In genomic region chr9:70425192-70425591, GRCh38 we compare ENCODE assay signal across 17 cellular contexts. TPM values are rescaled to one million over a fixed set of nuclear protein-coding genes. Genes with fewer than 3 reads are reported as not detected.
A peak's percentile ranks its signal among the peaks of the same experiment; 100 is the strongest.
DNase-seq lines count a peak whose midpoint lies in the region; ATAC-seq and TF ChIP-seq lines count a peak whose summit lies in the region.
"Had no signal": no experiment of that assay in that cellular context is flagged by ENCODE, and none has a peak within 500 bp of the region (broad histone marks: within the 10 kb centered on the region; RNA-seq: fewer than 3 reads in every experiment).

No MANE protein-coding gene starts in this region.

- no peak for TF ChIP-seq RAD21 in IMR-90 (IDR thresholded peaks at IDR 0.05; ENCODE audit: low read length)

- H3K27me3 Mint-ChIP-seq in activated naive CD4-positive, alpha-beta T cell treated with anti-CD3 and anti-CD28 coated beads, Interleukin-2, amount 50 U/mL, for 24 hours = no peaks in the 10 kb centered on the region
- no peaks in the 10 kb centered on the region for H3K27me3 Mint-ChIP-seq in activated naive CD4-positive, alpha-beta T cell treated with anti-CD3 and anti-CD28 coated beads for 36 hours (ENCODE audit: low read depth)
- H3K27me3 Mint-ChIP-seq in naive thymus-derived CD4-positive, alpha-beta T cell = peaks cover 0 to 5% (median 0%) of the 10 kb centered on the region in 5 donors
- H3K27me3 Mint-ChIP-seq in type B pancreatic cell = no peaks in the 10 kb centered on the region

- H4K91ac ChIP-seq in IMR-90 (ENCODE audit: insufficient read depth, low read depth, low read length) = peak overlapping the region; percentile 12; the same call in 1 of the 2 replicates

- H3K27me3 ChIP-seq in IMR-90 (ENCODE audit: control insufficient read depth, insufficient read depth, low read length) (no peaks in the 10 kb centered on the region), gastroesophageal sphincter (no peaks in the 10 kb centered on the region)
- no peaks in the 10 kb centered on the region for H3K27me3 ChIP-seq in naive thymus-derived CD4-positive, alpha-beta T cell (ENCODE audit: control insufficient read depth in 2 of 2, insufficient read depth in 2 of 2, low read length in 2 of 2)
- H3K27me3 ChIP-seq: BLaER1 treated with 17β-estradiol and CSF1 and Interleukin-3, amounts not matched to agents 10 nM and 100 nM had no signal

- no peak overlapping the region for H3K4me2 ChIP-seq in IMR-90 (ENCODE audit: low read depth, low read length)
- H3K4me2 ChIP-seq: BLaER1 treated with 17β-estradiol and CSF1 and Interleukin-3, amounts not matched to agents 10 nM and 100 nM had no signal

- peak overlapping the region; percentile 64 for H3K27ac Mint-ChIP-seq in activated naive CD4-positive, alpha-beta T cell treated with anti-CD3 and anti-CD28 coated beads, Interleukin-2, amount 50 U/mL, for 24 hours
- no peak overlapping the region for H3K27ac Mint-ChIP-seq in activated naive CD4-positive, alpha-beta T cell treated with anti-CD3 and anti-CD28 coated beads for 36 hours
- H3K27ac Mint-ChIP-seq in naive thymus-derived CD4-positive, alpha-beta T cell = peak overlapping the region in 7 of 9 donors; percentile 0 to 72 (median 11)
- H3K27ac Mint-ChIP-seq in type B pancreatic cell = peak overlapping the region; percentile 64
- H3K27ac Mint-ChIP-seq: H9 had no signal

- H3K4ac ChIP-seq in IMR-90 (ENCODE audit: low read depth, low read length) = no peak overlapping the region

- ATAC-seq in IMR-90 (ENCODE audit: low read depth) (no peak), gastroesophageal sphincter (no peak)
- no peak for ATAC-seq in naive thymus-derived CD4-positive, alpha-beta T cell

- no peak overlapping the region for H2BK120ac ChIP-seq in IMR-90 (ENCODE audit: low read depth, low read length)

- no peak for DNase-seq in activated naive CD4-positive, alpha-beta T cell treated with anti-CD3 and anti-CD28 coated beads for 36 hours
- no peak for DNase-seq in IMR-90
- no peak for DNase-seq in naive thymus-derived CD4-positive, alpha-beta T cell
- DNase-seq in type B pancreatic cell (ENCODE audit: extremely low spot score, unreplicated experiment) = no peak
- no peak for DNase-seq in NCI-H526 (lab: John Stamatoyannopoulos, UW)
- DNase-seq in stimulated activated naive CD4-positive, alpha-beta T cell treated with Interleukin-2 at 50 U/mL for 16 hours (lab: John Stamatoyannopoulos, UW) = no peak
- DNase-seq: 8988T, Caco-2, DMS153, DMS79, GDM1, GOT3, H9 had no signal

- H3K4me1 Mint-ChIP-seq in activated naive CD4-positive, alpha-beta T cell treated with anti-CD3 and anti-CD28 coated beads, Interleukin-2, amount 50 U/mL, for 24 hours = peaks cover 38% of the 10 kb centered on the region
- peaks cover 27% of the 10 kb centered on the region for H3K4me1 Mint-ChIP-seq in activated naive CD4-positive, alpha-beta T cell treated with anti-CD3 and anti-CD28 coated beads for 36 hours (ENCODE audit: low read depth)
- peaks cover 24 to 39% (median 32%) of the 10 kb centered on the region in 7 donors for H3K4me1 Mint-ChIP-seq in naive thymus-derived CD4-positive, alpha-beta T cell
- H3K4me1 Mint-ChIP-seq in type B pancreatic cell (ENCODE audit: unreplicated experiment) = peaks cover 21% of the 10 kb centered on the region

- no peaks in the 10 kb centered on the region for H3K36me3 Mint-ChIP-seq in activated naive CD4-positive, alpha-beta T cell treated with anti-CD3 and anti-CD28 coated beads, Interleukin-2, amount 50 U/mL, for 24 hours
- no peaks in the 10 kb centered on the region for H3K36me3 Mint-ChIP-seq in activated naive CD4-positive, alpha-beta T cell treated with anti-CD3 and anti-CD28 coated beads for 36 hours (ENCODE audit: low read depth)
- H3K36me3 Mint-ChIP-seq in naive thymus-derived CD4-positive, alpha-beta T cell = peaks cover 0 to 5% (median 0%) of the 10 kb centered on the region in 5 donors
- peaks cover 4% of the 10 kb centered on the region for H3K36me3 Mint-ChIP-seq in type B pancreatic cell
- H3K36me3 Mint-ChIP-seq: IgD-negative memory B cell had no signal

- no peaks in the 10 kb centered on the region for H3K36me3 ChIP-seq in IMR-90 (ENCODE audit: control insufficient read depth, insufficient read depth, low read length)
- H3K36me3 ChIP-seq in naive thymus-derived CD4-positive, alpha-beta T cell (ENCODE audit: control insufficient read depth in 2 of 3, insufficient read depth in 3 of 3, low read length in 3 of 3) = no peaks in the 10 kb centered on the region
- no peaks in the 10 kb centered on the region for H3K36me3 ChIP-seq in gastroesophageal sphincter
- H3K36me3 ChIP-seq: BLaER1 treated with 17β-estradiol and CSF1 and Interleukin-3, amounts not matched to agents 10 nM and 100 nM had no signal

- no peak overlapping the region for H3K4me3 Mint-ChIP-seq in activated naive CD4-positive, alpha-beta T cell treated with anti-CD3 and anti-CD28 coated beads, Interleukin-2, amount 50 U/mL, for 24 hours
- no peak overlapping the region for H3K4me3 Mint-ChIP-seq in activated naive CD4-positive, alpha-beta T cell treated with anti-CD3 and anti-CD28 coated beads for 36 hours
- no peak overlapping the region for H3K4me3 Mint-ChIP-seq in naive thymus-derived CD4-positive, alpha-beta T cell
- no peak overlapping the region for H3K4me3 Mint-ChIP-seq in type B pancreatic cell
- H3K4me3 Mint-ChIP-seq: H9, IgD-negative memory B cell had no signal

- H2BK20ac ChIP-seq in IMR-90 (ENCODE audit: low read depth, low read length) = no peak overlapping the region; the same call in 1 of the 2 replicates

- no peaks in the 10 kb centered on the region for H3K9me3 Mint-ChIP-seq in activated naive CD4-positive, alpha-beta T cell treated with anti-CD3 and anti-CD28 coated beads, Interleukin-2, amount 50 U/mL, for 24 hours
- no peaks in the 10 kb centered on the region for H3K9me3 Mint-ChIP-seq in activated naive CD4-positive, alpha-beta T cell treated with anti-CD3 and anti-CD28 coated beads for 36 hours
- peaks cover 0 to 3% (median 0%) of the 10 kb centered on the region in 11 donors for H3K9me3 Mint-ChIP-seq in naive thymus-derived CD4-positive, alpha-beta T cell
- H3K9me3 Mint-ChIP-seq in type B pancreatic cell = peaks cover 7% of the 10 kb centered on the region
- H3K9me3 Mint-ChIP-seq: H9, IgD-negative memory B cell had no signal

- CTCF ChIA-PET in activated naive CD4-positive, alpha-beta T cell treated with anti-CD3 and anti-CD28 coated beads for 36 hours (lab: Charles Lee) = interaction anchor here (1.1 kb wide), 1 partner anchor 177 kb away, joined by 3 read pairs; no protein-coding TSS in a partner anchor
- CTCF ChIA-PET in IMR-90 (lab: Yijun Ruan, JAX) = no interaction called here
- CTCF ChIA-PET in naive thymus-derived CD4-positive, alpha-beta T cell (lab: Charles Lee) = interaction anchor here (0.9 to 1.1 kb wide), 2 partner anchors 59 to 177 kb away, joined by 3 to 4 read pairs; no protein-coding TSS in a partner anchor

- no peak for TF ChIP-seq CTCF in IMR-90 (conservative IDR thresholded peaks at IDR 0.05; ENCODE audit: low read depth, low read length)
- no peak for TF ChIP-seq CTCF in type B pancreatic cell (conservative IDR thresholded peaks at IDR 0.05)
- no peak for TF ChIP-seq CTCF in gastroesophageal sphincter (IDR thresholded peaks at IDR 0.05)

- in situ Hi-C loops in IMR-90 (cut with MboI; ENCODE audit: low sequenced_read_pairs) = loop anchor here (25.0 kb wide), 1 partner anchor 1312 kb away; no protein-coding TSS in a partner anchor

- no peak for TF ChIP-seq POLR2A in IMR-90 (IDR thresholded peaks at IDR 0.05; ENCODE audit: low read depth, low read length)
- TF ChIP-seq POLR2A in gastroesophageal sphincter (IDR thresholded peaks at IDR 0.05) = no peak

- no peak overlapping the region for H2AFZ ChIP-seq in IMR-90 (replicated peaks; ENCODE audit: low read length, poor library complexity)

- H3K27ac ChIP-seq in IMR-90 (ENCODE audit: insufficient read depth, low read length) = no peak overlapping the region
- no peak overlapping the region for H3K27ac ChIP-seq in naive thymus-derived CD4-positive, alpha-beta T cell (ENCODE audit: low read depth, low read length)
- H3K27ac ChIP-seq in gastroesophageal sphincter = no peak overlapping the region
- H3K27ac ChIP-seq: BLaER1 treated with 17β-estradiol and CSF1 and Interleukin-3, amounts not matched to agents 10 nM and 100 nM had no signal

- H3K79me1 ChIP-seq in IMR-90 (ENCODE audit: low read depth in 1 of 2, low read length in 2 of 2) = 0 out of 4 replicates have a peak, but pooled peaks cover 0 to 5% of the 10 kb centered on the region in 2 experiments

- peaks cover 10% of the 10 kb centered on the region for H3K4me1 ChIP-seq in IMR-90 (ENCODE audit: control insufficient read depth, insufficient read depth, low read length)
- peaks cover 21% of the 10 kb centered on the region in 2 donors for H3K4me1 ChIP-seq in naive thymus-derived CD4-positive, alpha-beta T cell (ENCODE audit: control insufficient read depth in 2 of 2, insufficient read depth in 2 of 2, low read length in 2 of 2)
- H3K4me1 ChIP-seq in gastroesophageal sphincter = peaks cover 9 to 51% (median 14%) of the 10 kb centered on the region in 3 donors
- H3K4me1 ChIP-seq: Caco-2 had no signal

- H2AK9ac ChIP-seq in IMR-90 (replicated peaks; ENCODE audit: low read depth, low read length, poor library complexity) = no peak overlapping the region

- 0 out of 2 replicates have a peak, but pooled peaks cover 3% of the 10 kb centered on the region for H3K9me1 ChIP-seq in IMR-90 (ENCODE audit: insufficient read depth, low read length)

- H3K9me3 ChIP-seq in IMR-90 (ENCODE audit: control insufficient read depth, insufficient read depth, low read length) = no peaks in the 10 kb centered on the region
- H3K9me3 ChIP-seq in naive thymus-derived CD4-positive, alpha-beta T cell (ENCODE audit: control insufficient read depth in 2 of 3, low read length in 3 of 3) = no peaks in the 10 kb centered on the region
- H3K9me3 ChIP-seq in gastroesophageal sphincter = no peaks in the 10 kb centered on the region
- H3K9me3 ChIP-seq: BLaER1 treated with 17β-estradiol and CSF1 and Interleukin-3, amounts not matched to agents 10 nM and 100 nM; Caco-2 had no signal

- TF ChIP-seq EP300 in gastroesophageal sphincter (IDR thresholded peaks at IDR 0.05) = no peak

- H3K4me3 ChIP-seq in IMR-90 (ENCODE audit: insufficient read depth, low read depth, low read length) (no peak overlapping the region), gastroesophageal sphincter (no peak overlapping the region)
- H3K4me3 ChIP-seq in naive thymus-derived CD4-positive, alpha-beta T cell (ENCODE audit: low read length) = no peak overlapping the region
- H3K4me3 ChIP-seq: BLaER1 treated with 17β-estradiol and CSF1 and Interleukin-3, amounts not matched to agents 10 nM and 100 nM had no signal

- H3K23ac ChIP-seq in IMR-90 (ENCODE audit: low read depth, low read length) = no peak overlapping the region

- POLR2A ChIA-PET in IMR-90 (lab: Charles Lee; ENCODE audit: unreplicated experiment) = no interaction called here
- POLR2A ChIA-PET in naive thymus-derived CD4-positive, alpha-beta T cell (lab: Charles Lee) = interaction anchor here (0.9 to 2.4 kb wide), 2 partner anchors 9 to 10 kb away, joined by 3 to 10 read pairs; partner anchors contain the start of gene KLF9

- H2BK15ac ChIP-seq in IMR-90 (ENCODE audit: low read depth, low read length) = 0 out of 3 replicates have a peak overlapping the region, but pooled peaks have one; percentile 3

- no peak overlapping the region for H2BK5ac ChIP-seq in IMR-90 (ENCODE audit: low read depth, low read length, poor library complexity, severe bottlenecking)

- H3K9ac ChIP-seq in IMR-90 (ENCODE audit: low read depth, low read length) = no peak overlapping the region
- H3K9ac ChIP-seq: BLaER1 treated with 17β-estradiol and CSF1 and Interleukin-3, amounts not matched to agents 10 nM and 100 nM had no signal

- intact Hi-C loops in activated naive CD4-positive, alpha-beta T cell treated with anti-CD3 and anti-CD28 coated beads for 36 hours (cut with micrococcal nuclease) = no loop called here
- intact Hi-C loops in IMR-90 (cut with micrococcal nuclease) = no loop called here
- intact Hi-C loops in naive thymus-derived CD4-positive, alpha-beta T cell (cut with micrococcal nuclease) = no loop called here

- whole genome bisulfite sequencing in IMR-90 (ENCODE audit: extremely low coverage in 2 of 2, insufficient read length in 1 of 2), 2 experiments = 73% methylated on average over 5 of the region's 8 CpGs; no CpG with 5 or more reads in 1 of the 2 experiments
- WGBS in gastroesophageal sphincter (ENCODE audit: low coverage in 1 of 2), 2 donors = 72 to 88% methylated on average over 5 to 8 of the region's 8 CpGs

- BruUV-seq in IMR-90 (replicated peaks; lab: Mats Ljungman, UMichigan) = no TSS peak

- no peak overlapping the region for H4K8ac ChIP-seq in IMR-90 (ENCODE audit: low read depth in 2 of 2, low read length in 2 of 2)

- no peaks in the 10 kb centered on the region for H4K20me1 ChIP-seq in IMR-90 (ENCODE audit: insufficient read depth, low read length)
- H4K20me1 ChIP-seq: BLaER1 treated with 17β-estradiol and CSF1 and Interleukin-3, amounts not matched to agents 10 nM and 100 nM had no signal

- H3K18ac ChIP-seq in IMR-90 (ENCODE audit: low read depth, low read length) = no peak overlapping the region

- dilution Hi-C loops in IMR-90 (cut with HindIII; ENCODE audit: low sequenced_read_pairs, unreplicated experiment) = no loop called here

- peak overlapping the region; percentile 77; the same call in 1 of the 2 replicates for H2AK5ac ChIP-seq in IMR-90 (ENCODE audit: low read depth, low read length)

- no peak overlapping the region for H4K5ac ChIP-seq in IMR-90 (ENCODE audit: low read depth, low read length)

- no peak overlapping the region for H3K56ac ChIP-seq in IMR-90 (ENCODE audit: extremely low read depth, insufficient read depth, low read length)

- H3K14ac ChIP-seq in IMR-90 (replicated peaks; ENCODE audit: low read depth, low read length) = no peak overlapping the region

RNA-seq across cellular contexts. Expression of gene KLF9, which starts 10.7 kb away (rescaled TPM):
- 10 to 100 TPM; 44.2 to 45.0 TPM for total RNA-seq in activated naive CD4-positive, alpha-beta T cell treated with anti-CD3 and anti-CD28 coated beads for 36 hours
- 7.5 and 11.4 TPM in 2 replicates for total RNA-seq in IMR-90 (2012; rRNA removed)
- polyA plus RNA-seq in IMR-90 (2012; rRNA removed) = 4.1 and 4.3 TPM in 2 replicates
- polyA plus RNA-seq in IMR-90 (2012; cell fraction: cytosol; rRNA removed) = 3.1 and 9.3 TPM in 2 replicates
- 10.6 and 22.1 TPM in 2 replicates for polyA plus RNA-seq in IMR-90 (2012; cell fraction: nucleus; rRNA removed; ENCODE audit: low replicate concordance)
- total RNA-seq in naive thymus-derived CD4-positive, alpha-beta T cell = 10 to 100 TPM; 12.6 to 96.7 (median 23.3) TPM
- polyA plus RNA-seq in naive thymus-derived CD4-positive, alpha-beta T cell = 1 to 10 TPM; 2.3 to 3.5 TPM
- 16.7 and 21.6 TPM in 2 replicates for total RNA-seq in type B pancreatic cell (ENCODE audit: low replicate concordance)
- 100 to 1,000 TPM; 117 to 224 (median 154) TPM for total RNA-seq in gastroesophageal sphincter
